8 cellular contexts compared by ENCODE assay signal in the genomic region with DNA sequence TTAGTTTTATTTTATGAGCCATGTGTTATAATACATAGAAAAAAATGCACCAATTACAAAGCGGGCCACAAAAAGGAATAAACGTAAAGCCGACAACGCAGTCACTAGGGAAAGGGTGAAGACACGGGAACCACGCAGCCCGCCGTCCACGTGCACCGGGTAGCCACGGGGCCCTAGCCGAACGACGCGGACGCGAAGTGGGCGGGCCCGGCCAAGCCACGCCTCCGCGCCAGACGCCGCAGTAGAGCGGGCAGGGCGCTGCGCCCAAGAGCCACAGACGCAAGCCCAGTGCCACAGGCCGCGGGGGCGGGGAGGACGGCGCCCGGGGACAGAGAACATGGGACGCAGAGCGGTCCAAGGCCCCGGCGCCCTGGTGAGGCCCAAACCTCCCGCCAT. TPM values are rescaled to one million over a fixed set of nuclear protein-coding genes. Genes with fewer than 3 reads are reported as not detected.
A peak's percentile ranks its signal among the peaks of the same experiment; 100 is the strongest.
DNase-seq lines count a peak whose midpoint lies in the region; TF ChIP-seq lines count a peak whose summit lies in the region.

A gene with protein sequence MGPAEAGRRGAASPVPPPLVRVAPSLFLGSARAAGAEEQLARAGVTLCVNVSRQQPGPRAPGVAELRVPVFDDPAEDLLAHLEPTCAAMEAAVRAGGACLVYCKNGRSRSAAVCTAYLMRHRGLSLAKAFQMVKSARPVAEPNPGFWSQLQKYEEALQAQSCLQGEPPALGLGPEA (plus strand): TSS at position 274 of the 396 bp plus-strand sequence. CDS start 328 bp downstream, outside the sequence.

- H3K4me1 ChIP-seq in osteoblast (ENCODE audit: insufficient read depth, low read length), result peaks cover 33% of the 10 kb centered on the region
- H3K4me1 ChIP-seq in thymus (ENCODE audit: control insufficient read depth, insufficient read depth, low read length), result peaks cover 29% of the 10 kb centered on the region

- peak within 1 kb of the TSS; percentile 95 for H3K4me2 ChIP-seq in osteoblast (ENCODE audit: insufficient read depth, low read length)

- H3K36me3 ChIP-seq in osteoblast (ENCODE audit: insufficient read depth, low read length), result peaks cover 3% of the 10 kb centered on the region
- H3K36me3 ChIP-seq in thymus (ENCODE audit: control insufficient read depth, insufficient read depth), result peaks cover 6% of the 10 kb centered on the region

- under 1% methylated on average over 39 of the region's 39 CpGs for WGBS in thymus

- H3K4me3 Mint-ChIP-seq in activated naive CD4-positive, alpha-beta T cell treated with anti-CD3 and anti-CD28 coated beads, Interleukin-2, amount 10 ng/mL, durations not matched to agents 7 days and 5 days, result peak within 1 kb of the TSS; percentile 82

- H3K27ac ChIP-seq in osteoblast (ENCODE audit: low read depth, low read length), result peak within 1 kb of the TSS; percentile 92
- peak within 1 kb of the TSS; percentile 93 for H3K27ac ChIP-seq in thymus (ENCODE audit: low read depth)

- H3K4me3 ChIP-seq in LNCaP clone FGC (ENCODE audit: low read depth, low read length), result peak within 1 kb of the TSS; percentile 74
- H3K4me3 ChIP-seq in osteoblast (ENCODE audit: insufficient read depth, low read length), result peak within 1 kb of the TSS; percentile 83
- H3K4me3 ChIP-seq in thymus (ENCODE audit: low read length), result peak within 1 kb of the TSS; percentile 83

- peaks cover 40% of the 10 kb centered on the region for H3K79me2 ChIP-seq in osteoblast (ENCODE audit: insufficient read depth, low read length)

- no peaks in the 10 kb centered on the region for H3K9me3 Mint-ChIP-seq in activated naive CD4-positive, alpha-beta T cell treated with anti-CD3 and anti-CD28 coated beads, Interleukin-2, amount 10 ng/mL, durations not matched to agents 7 days and 5 days

- peaks cover 55% of the 10 kb centered on the region for H3K36me3 Mint-ChIP-seq in activated naive CD4-positive, alpha-beta T cell treated with anti-CD3 and anti-CD28 coated beads, Interleukin-2, amount 10 ng/mL, durations not matched to agents 7 days and 5 days

- TF ChIP-seq CTCF in LNCaP clone FGC (IDR thresholded peaks at IDR 0.05; ENCODE audit: control insufficient read depth, extremely low read depth, insufficient read depth) (no peak), osteoblast (IDR thresholded peaks at IDR 0.05; ENCODE audit: extremely low read depth, low read depth, low read length) (no peak)

- peaks cover 73% of the 10 kb centered on the region for H3K4me1 Mint-ChIP-seq in activated naive CD4-positive, alpha-beta T cell treated with anti-CD3 and anti-CD28 coated beads, Interleukin-2, amount 10 ng/mL, durations not matched to agents 7 days and 5 days

- peak within 1 kb of the TSS; percentile 78 for H2AFZ ChIP-seq in osteoblast (ENCODE audit: low read length)

- H4K20me1 ChIP-seq in osteoblast (ENCODE audit: insufficient read depth, low read length), result peaks cover 27% of the 10 kb centered on the region

- CTCF ChIA-PET in activated naive CD4-positive, alpha-beta T cell treated with anti-CD3 and anti-CD28 coated beads, Interleukin-2, amount 10 ng/mL, durations not matched to agents 7 days and 5 days (lab: Charles Lee), result interaction anchor here (7.9 kb wide), 1 partner anchor 24 kb away, joined by 100 read pairs; the partner anchor contains the start of gene CAPN10

- peak within 1 kb of the TSS; percentile 90 for H3K27ac Mint-ChIP-seq in activated naive CD4-positive, alpha-beta T cell treated with anti-CD3 and anti-CD28 coated beads, Interleukin-2, amount 10 ng/mL, durations not matched to agents 7 days and 5 days

- DNase-seq in GDM1 (lab: John Stamatoyannopoulos, UW) (peak; percentile 86), GOT3 (lab: John Stamatoyannopoulos, UW) (peak; percentile 63), LNCaP clone FGC (ENCODE audit: low read depth) (peak; percentile 63), SK-N-DZ (ENCODE audit: low spot score) (peak; percentile 87), glomerular visceral epithelial cell (ENCODE audit: extremely low spot score) (peak; percentile 89), osteoblast (ENCODE audit: insufficient read length, low spot score, missing footprints) (peak; percentile 99)
- DNase-seq in activated naive CD4-positive, alpha-beta T cell treated with anti-CD3 and anti-CD28 coated beads, Interleukin-2, amount 10 ng/mL, durations not matched to agents 7 days and 5 days, result peak; percentile 93

- no peaks in the 10 kb centered on the region for H3K27me3 ChIP-seq in osteoblast (ENCODE audit: insufficient read depth, low read length)
- H3K27me3 ChIP-seq in thymus (ENCODE audit: control insufficient read depth, insufficient read depth), result no peaks in the 10 kb centered on the region

- H3K27me3 Mint-ChIP-seq in activated naive CD4-positive, alpha-beta T cell treated with anti-CD3 and anti-CD28 coated beads, Interleukin-2, amount 10 ng/mL, durations not matched to agents 7 days and 5 days, result no peaks in the 10 kb centered on the region

- H3K9me3 ChIP-seq in osteoblast (ENCODE audit: low read depth, low read length) (no peaks in the 10 kb centered on the region), thymus (ENCODE audit: control insufficient read depth) (no peaks in the 10 kb centered on the region)

RNA-seq across cellular contexts. Expression of the gene that starts here (rescaled TPM):
- 8.2 and 11.3 TPM in 2 replicates for polyA plus RNA-seq in SK-N-DZ (2014; cell fraction: cytosol; rRNA removed)
- 3.3 and 6.3 TPM in 2 replicates for polyA plus RNA-seq in SK-N-DZ (2014; cell fraction: nucleus; rRNA removed)
- total RNA-seq in osteoblast, result 3.2 and 4.7 TPM in 2 replicates
- 9.0 TPM for polyA plus RNA-seq in thymus

Comparison
In these comparisons a context has a peak if more than half of its experiments do, and no peak if none do; other contexts are left out.
1. Peak in every context shown above with its lines: DNase-seq, H3K4me3 ChIP-seq and H3K27ac ChIP-seq.